9 cellular contexts compared by ENCODE assay signal in genomic region chr5:400282-401215, GRCh38. TPM values are rescaled to one million over a fixed set of nuclear protein-coding genes. Genes with fewer than 3 reads are reported as not detected.
DNase-seq lines count a peak whose midpoint lies in the region; ATAC-seq, FAIRE-seq and TF ChIP-seq lines count a peak whose summit lies in the region.
"Had no signal": no experiment of that assay in that cellular context is flagged by ENCODE, and none has a peak within 500 bp of the region (broad histone marks: within the 10 kb centered on the region; RNA-seq: fewer than 3 reads in every experiment).

No MANE protein-coding gene starts in this region.

- H3K27me3 Mint-ChIP-seq in naive thymus-derived CD4-positive, alpha-beta T cell: peaks cover 0 to 36% (median 29%) of the 10 kb centered on the region in 5 donors

- TF ChIP-seq POLR2A in stomach (IDR thresholded peaks at IDR 0.05): no peak

- H3K27ac Mint-ChIP-seq in naive thymus-derived CD4-positive, alpha-beta T cell: peak overlapping the region in 1 of 9 donors; percentile 84

- peak; percentile 99 for DNase-seq in NCI-H748 (lab: John Stamatoyannopoulos, UW; ENCODE audit: unreplicated experiment)
- no peak for DNase-seq in NCI-H748 treated with DMSO at 0.1 percent for 48 hours (lab: John Stamatoyannopoulos, UW)
- DNase-seq in RWPE1 (ENCODE audit: low spot score): no peak
- DNase-seq in fibroblast of villous mesenchyme (ENCODE audit: low read depth): peak; percentile 29
- no peak for DNase-seq in stomach
- DNase-seq in HTR-8/SVneo (ENCODE audit: insufficient read length, low spot score): no peak
- DNase-seq in naive thymus-derived CD4-positive, alpha-beta T cell: no peak
- DNase-seq: DND-41 had no signal

- H3K4me1 ChIP-seq in stomach: peaks cover 10 to 18% (median 11%) of the 10 kb centered on the region in 4 donors
- H3K4me1 ChIP-seq in naive thymus-derived CD4-positive, alpha-beta T cell (ENCODE audit: control insufficient read depth in 2 of 2, insufficient read depth in 2 of 2, low read length in 2 of 2): no peaks in the 10 kb centered on the region

- no peaks in the 10 kb centered on the region for H3K9me3 ChIP-seq in stomach
- H3K9me3 ChIP-seq in naive thymus-derived CD4-positive, alpha-beta T cell (ENCODE audit: control insufficient read depth in 2 of 3, low read length in 3 of 3): no peaks in the 10 kb centered on the region

- peaks cover 0 to 26% (median 0%) of the 10 kb centered on the region in 7 donors for H3K4me1 Mint-ChIP-seq in naive thymus-derived CD4-positive, alpha-beta T cell

- peak; percentile 4 for ATAC-seq in HG02885 (IDR thresholded peaks at IDR 0.05; ENCODE audit: poor library complexity, unreplicated experiment)
- ATAC-seq in naive thymus-derived CD4-positive, alpha-beta T cell: no peak

- no peak for FAIRE-seq in HTR-8/SVneo (lab: Jason Lieb, UNC)

- H3K27ac ChIP-seq in RWPE1 (peak overlapping the region; percentile 84), stomach (peak overlapping the region in 4 of 5 donors; percentile 5 to 74 (median 64))
- H3K27ac ChIP-seq in naive thymus-derived CD4-positive, alpha-beta T cell (ENCODE audit: low read depth, low read length): no peak overlapping the region

- H3K36me3 Mint-ChIP-seq in naive thymus-derived CD4-positive, alpha-beta T cell: peaks cover 0 to 28% (median 0%) of the 10 kb centered on the region in 5 donors

- H3K9me3 Mint-ChIP-seq in naive thymus-derived CD4-positive, alpha-beta T cell: peaks cover 0 to 2% (median 0%) of the 10 kb centered on the region in 11 donors

- CTCF ChIA-PET in RWPE1 (lab: Yijun Ruan, JAX): interaction anchor here (1.1 kb wide), 1 partner anchor 24 kb away, joined by 3 read pairs; no protein-coding TSS in a partner anchor
- CTCF ChIA-PET in naive thymus-derived CD4-positive, alpha-beta T cell (lab: Charles Lee): no interaction called here

- H3K4me3 ChIP-seq in fibroblast of villous mesenchyme (ENCODE audit: low read depth, low read length) (peak overlapping the region; percentile 16), stomach (peak overlapping the region in 3 of 4 donors; percentile 11 to 39 (median 25))
- no peak overlapping the region for H3K4me3 ChIP-seq in naive thymus-derived CD4-positive, alpha-beta T cell (ENCODE audit: low read length)

- peaks cover 0 to 33% (median 0%) of the 10 kb centered on the region in 3 donors for H3K27me3 ChIP-seq in stomach
- no peaks in the 10 kb centered on the region for H3K27me3 ChIP-seq in naive thymus-derived CD4-positive, alpha-beta T cell (ENCODE audit: control insufficient read depth in 2 of 2, insufficient read depth in 2 of 2, low read length in 2 of 2)

- peak overlapping the region in 1 of 10 donors; percentile 55 for H3K4me3 Mint-ChIP-seq in naive thymus-derived CD4-positive, alpha-beta T cell

- no peaks in the 10 kb centered on the region for H3K36me3 ChIP-seq in stomach
- no peaks in the 10 kb centered on the region for H3K36me3 ChIP-seq in naive thymus-derived CD4-positive, alpha-beta T cell (ENCODE audit: control insufficient read depth in 2 of 3, insufficient read depth in 3 of 3, low read length in 3 of 3)

- no peak for TF ChIP-seq EP300 in stomach (IDR thresholded peaks at IDR 0.05)

- POLR2A ChIA-PET in RWPE1 (lab: Yijun Ruan, JAX; ENCODE audit: low non-redundant PET): no interaction called here
- POLR2A ChIA-PET in naive thymus-derived CD4-positive, alpha-beta T cell (lab: Charles Lee): no interaction called here

- TF ChIP-seq CTCF in RWPE1 (conservative IDR thresholded peaks at IDR 0.05; ENCODE audit: low read depth): no peak
- TF ChIP-seq CTCF in fibroblast of villous mesenchyme (IDR thresholded peaks at IDR 0.05; ENCODE audit: insufficient read depth, low read depth, low read length): no peak
- TF ChIP-seq CTCF in stomach (IDR thresholded peaks at IDR 0.05): no peak

- intact Hi-C loops in stomach (cut with DNase I; ENCODE audit: low total_unique reads): no loop called here
- intact Hi-C loops in naive thymus-derived CD4-positive, alpha-beta T cell (cut with micrococcal nuclease): no loop called here

- 45 to 54% (median 49%) methylated on average over 27 of the region's 27 CpGs for WGBS in stomach, 5 donors

RNA-seq across cellular contexts. Expression of gene EXOC3, which starts 42.4 kb away (rescaled TPM):
- total RNA-seq in fibroblast of villous mesenchyme: 31.2 and 32.4 TPM in 2 replicates
- 100 to 1,000 TPM in 1 of 5 donors, 10 to 100 TPM in 4; 52.7 to 133 (median 77.7) TPM for total RNA-seq in stomach
- 10 to 100 TPM; 29.9 to 38.8 (median 33.6) TPM for polyA plus RNA-seq in stomach
- total RNA-seq in naive thymus-derived CD4-positive, alpha-beta T cell: 100 to 1,000 TPM in 1 of 5 experiments, 10 to 100 TPM in 4; 79.1 to 105 (median 89.8) TPM
- 10 to 100 TPM; 44.3 to 47.5 TPM for polyA plus RNA-seq in naive thymus-derived CD4-positive, alpha-beta T cell

Comparison
In these comparisons a context has a peak if more than half of its experiments do, and no peak if none do; other contexts are left out.
1. DNase-seq: peak in NCI-H748 (single experiment) and fibroblast of villous mesenchyme (single experiment); none in NCI-H748 treated with DMSO at 0.1 percent for 48 hours (single experiment), RWPE1 (single experiment), stomach (single experiment), HTR-8/SVneo (single experiment) and naive thymus-derived CD4-positive, alpha-beta T cell (0 of 9).